In the genomic region with DNA sequence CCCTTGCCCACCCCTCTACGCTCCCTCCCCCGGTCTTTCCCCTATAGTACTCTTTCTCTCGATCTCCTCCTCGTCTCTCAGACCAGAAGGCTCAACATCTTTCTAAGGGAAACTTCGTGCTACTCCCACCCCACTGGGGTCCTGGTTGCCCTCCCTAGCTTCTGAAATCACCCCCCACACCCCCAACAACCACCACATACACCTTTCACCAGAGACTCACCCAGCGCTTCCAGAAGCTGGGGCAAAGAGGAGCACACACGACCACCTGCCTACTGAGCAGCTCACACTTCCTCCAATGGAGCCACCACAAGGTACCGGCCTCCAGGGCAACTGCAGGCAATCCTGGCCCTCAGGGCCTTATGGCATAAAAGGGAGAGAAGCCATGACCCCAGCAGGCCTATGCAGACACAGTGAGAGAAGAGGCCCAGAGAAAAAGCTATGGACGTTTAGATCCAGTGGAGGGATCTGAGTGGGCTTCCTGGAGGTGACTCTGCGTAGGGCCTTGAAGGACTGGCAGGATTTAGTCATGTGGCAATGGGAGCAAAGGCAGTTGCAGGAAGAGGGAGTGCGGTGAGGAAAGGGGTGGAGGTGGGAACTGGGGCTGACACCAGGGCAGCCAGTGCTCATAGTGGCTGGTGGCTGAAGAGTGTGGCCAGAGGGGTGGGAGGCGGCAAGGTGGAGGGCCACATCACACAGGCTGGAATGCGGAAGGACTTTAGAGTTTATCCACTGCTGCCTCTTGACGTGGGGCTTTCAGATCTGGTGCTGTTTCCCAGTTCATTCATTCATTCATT, we compare ENCODE assay signal across 18 cellular contexts. TPM values are rescaled to one million over a fixed set of nuclear protein-coding genes. Genes with fewer than 3 reads are reported as not detected.
DNase-seq lines count a peak whose midpoint lies in the region; ATAC-seq and TF ChIP-seq lines count a peak whose summit lies in the region.
"Had no signal": no experiment of that assay in that cellular context is flagged by ENCODE, and none has a peak within 500 bp of the region (broad histone marks: within the 10 kb centered on the region; RNA-seq: fewer than 3 reads in every experiment).

No MANE protein-coding gene starts in this region.

- in situ Hi-C loops in mammary epithelial cell (cut with MboI; ENCODE audit: low sequenced_read_pairs in 2 of 2), result no loop called here

- dilution Hi-C loops in mammary epithelial cell (cut with HindIII; ENCODE audit: low sequenced_read_pairs), result no loop called here

- no peak overlapping the region for H3K9ac ChIP-seq in mammary epithelial cell (ENCODE audit: insufficient read depth, low read length)
- H3K9ac ChIP-seq: BLaER1 had no signal

- BruUV-seq in mammary epithelial cell (replicated peaks; lab: Mats Ljungman, UMichigan), result no TSS peak

- intact Hi-C loops in breast epithelium (cut with DNase I; ENCODE audit: low total_unique reads), result no loop called here
- intact Hi-C loops in mammary epithelial cell (cut with micrococcal nuclease), result no loop called here
- intact Hi-C loops in lower lobe of right lung (cut with DNase I), result loop anchor here (10.0 kb wide), 1 partner anchor 57 kb away; the partner anchor contains the start of gene COL1A1
- intact Hi-C loops in esophagus muscularis mucosa (cut with DNase I), result no loop called here

- H4K20me1 ChIP-seq in mammary epithelial cell (ENCODE audit: insufficient read depth, low read length), result no peaks in the 10 kb centered on the region
- H4K20me1 ChIP-seq: BLaER1 had no signal

- H3K4me3 Mint-ChIP-seq in type B pancreatic cell, result no peak overlapping the region
- H3K4me3 Mint-ChIP-seq: WTC11 had no signal

- H3K36me3 ChIP-seq in breast epithelium, result no peaks in the 10 kb centered on the region
- H3K36me3 ChIP-seq in mammary epithelial cell (ENCODE audit: insufficient read depth, low read length), result no peaks in the 10 kb centered on the region
- no peaks in the 10 kb centered on the region for H3K36me3 ChIP-seq in WERI-Rb-1
- H3K36me3 ChIP-seq in lower lobe of right lung, result no peaks in the 10 kb centered on the region
- no peaks in the 10 kb centered on the region for H3K36me3 ChIP-seq in esophagus muscularis mucosa
- H3K36me3 ChIP-seq: BLaER1, MG63, Peyer's patch had no signal

- no peaks in the 10 kb centered on the region for H3K9me3 Mint-ChIP-seq in type B pancreatic cell
- H3K9me3 Mint-ChIP-seq: activated naive CD4-positive, alpha-beta T cell treated with anti-CD3 and anti-CD28 coated beads, Interleukin-2, amount 50 U/mL, for 72 hours; WTC11 had no signal

- ATAC-seq in lower lobe of right lung (peak; percentile 26 to 32), HG03342 (IDR thresholded peaks at IDR 0.05; ENCODE audit: unreplicated experiment) (no peak)
- ATAC-seq: activated naive CD4-positive, alpha-beta T cell treated with anti-CD3 and anti-CD28 coated beads, Interleukin-2, amount 50 U/mL, for 72 hours; left lobe of liver; WTC11 had no signal

- H3K27me3 ChIP-seq in breast epithelium (no peaks in the 10 kb centered on the region), mammary epithelial cell (ENCODE audit: insufficient read depth, low read length) (no peaks in the 10 kb centered on the region), WERI-Rb-1 (ENCODE audit: insufficient read depth, low read depth, severe bottlenecking) (no peaks in the 10 kb centered on the region), lower lobe of right lung (ENCODE audit: low read depth) (peaks cover 5% of the 10 kb centered on the region), esophagus muscularis mucosa (no peaks in the 10 kb centered on the region)
- H3K27me3 ChIP-seq: BLaER1, MG63, Peyer's patch had no signal

- H3K4me1 Mint-ChIP-seq in type B pancreatic cell (ENCODE audit: unreplicated experiment), result peaks cover 35% of the 10 kb centered on the region

- H3K79me2 ChIP-seq in mammary epithelial cell (ENCODE audit: insufficient read depth, low read length), result no peaks in the 10 kb centered on the region

- H3K9me3 ChIP-seq in breast epithelium (no peaks in the 10 kb centered on the region), mammary epithelial cell (replicated peaks; ENCODE audit: insufficient read depth, low read length) (no peaks in the 10 kb centered on the region), WERI-Rb-1 (ENCODE audit: severe bottlenecking) (no peaks in the 10 kb centered on the region), lower lobe of right lung (no peaks in the 10 kb centered on the region), esophagus muscularis mucosa (no peaks in the 10 kb centered on the region)
- H3K9me3 ChIP-seq: BLaER1, MG63, neutrophil, Peyer's patch had no signal

- DNase-seq in breast epithelium (ENCODE audit: low spot score in 2 of 2) (peak; percentile 12 to 37), mammary epithelial cell (no peak), WERI-Rb-1 (peak; percentile 5), lower lobe of right lung (no peak), type B pancreatic cell (ENCODE audit: extremely low spot score, unreplicated experiment) (no peak), NOMO-1 (lab: John Stamatoyannopoulos, UW; ENCODE audit: unreplicated experiment in 2 of 2) (no peak), esophagus muscularis mucosa (ENCODE audit: extremely low spot score) (no peak)
- DNase-seq: effector CD8-positive, alpha-beta T cell; MG63; NCI-H2171 treated with DMSO at 0.1 percent for 48 hours; stimulated activated CD4-positive, alpha-beta T cell treated with anti-CD3 and anti-CD28 coated beads, Interleukin-12 subunit alpha, Interleukin-12 subunit beta, amount 100 ng/mL, for 4 hours had no signal

- peaks cover 18% of the 10 kb centered on the region for H3K27me3 Mint-ChIP-seq in type B pancreatic cell

- peak overlapping the region; percentile 19 for H3K27ac Mint-ChIP-seq in type B pancreatic cell
- H3K27ac Mint-ChIP-seq: activated naive CD4-positive, alpha-beta T cell treated with anti-CD3 and anti-CD28 coated beads, Interleukin-2, amount 50 U/mL, for 72 hours; WTC11 had no signal

- peaks cover 12 to 22% of the 10 kb centered on the region in 2 donors for H3K4me1 ChIP-seq in breast epithelium
- peaks cover 13% of the 10 kb centered on the region for H3K4me1 ChIP-seq in mammary epithelial cell (ENCODE audit: insufficient read depth, low read length)
- H3K4me1 ChIP-seq in lower lobe of right lung, result peaks cover 33% of the 10 kb centered on the region
- H3K4me1 ChIP-seq in esophagus muscularis mucosa, result peaks cover 10 to 66% (median 60%) of the 10 kb centered on the region in 4 donors

- TF ChIP-seq POLR2A in breast epithelium (IDR thresholded peaks at IDR 0.05) (no peak), esophagus muscularis mucosa (IDR thresholded peaks at IDR 0.05; ENCODE audit: low read depth) (no peak)

- no peak for TF ChIP-seq EP300 in esophagus muscularis mucosa (IDR thresholded peaks at IDR 0.05)

- TF ChIP-seq CTCF in breast epithelium (IDR thresholded peaks at IDR 0.05) (no peak), mammary epithelial cell (conservative IDR thresholded peaks at IDR 0.05 in 1 of 2, IDR thresholded peaks at IDR 0.05 in 1 of 2; ENCODE audit: extremely low read depth in 1 of 2, insufficient read depth in 1 of 2, low read depth in 1 of 2, low read length in 2 of 2) (no peak), WERI-Rb-1 (IDR thresholded peaks at IDR 0.05; ENCODE audit: low read depth, low read length) (no peak), lower lobe of right lung (IDR thresholded peaks at IDR 0.05) (no peak), type B pancreatic cell (conservative IDR thresholded peaks at IDR 0.05) (no peak), esophagus muscularis mucosa (IDR thresholded peaks at IDR 0.05) (no peak)

- H3K4me2 ChIP-seq in mammary epithelial cell (ENCODE audit: insufficient read depth, low read depth, low read length), result no peak overlapping the region
- H3K4me2 ChIP-seq: BLaER1 had no signal

- H3K36me3 Mint-ChIP-seq in type B pancreatic cell, result no peaks in the 10 kb centered on the region
- H3K36me3 Mint-ChIP-seq: activated naive CD4-positive, alpha-beta T cell treated with anti-CD3 and anti-CD28 coated beads, Interleukin-2, amount 50 U/mL, for 72 hours; WTC11 had no signal

- H2AFZ ChIP-seq in mammary epithelial cell (ENCODE audit: low read depth, low read length), result no peak overlapping the region

- H3K27ac ChIP-seq in breast epithelium (no peak overlapping the region), mammary epithelial cell (ENCODE audit: insufficient read depth, low read depth, low read length) (no peak overlapping the region), WERI-Rb-1 (no peak overlapping the region), lower lobe of right lung (no peak overlapping the region), esophagus muscularis mucosa (replicated peaks in 1 of 4) (no peak overlapping the region)
- H3K27ac ChIP-seq: BLaER1, neutrophil, Peyer's patch had no signal

- WGBS in mammary epithelial cell (ENCODE audit: low coverage, missing lambda C conversion rate), result 84% methylated on average over 12 of the region's 14 CpGs
- WGBS in esophagus muscularis mucosa, result 93% methylated on average over 13 of the region's 14 CpGs

- CTCF ChIA-PET in mammary epithelial cell (lab: Charles Lee; ENCODE audit: low non-redundant PET), result no interaction called here

- no peak overlapping the region for H3K4me3 ChIP-seq in breast epithelium
- H3K4me3 ChIP-seq in mammary epithelial cell (replicated peaks in 1 of 3; ENCODE audit: insufficient read depth in 1 of 3, low read depth in 2 of 3, low read length in 3 of 3), result no peak overlapping the region
- H3K4me3 ChIP-seq in WERI-Rb-1 (ENCODE audit: low read depth, low read length), result no peak overlapping the region
- no peak overlapping the region for H3K4me3 ChIP-seq in lower lobe of right lung
- H3K4me3 ChIP-seq in esophagus muscularis mucosa, result no peak overlapping the region
- H3K4me3 ChIP-seq: BLaER1, MG63, Peyer's patch had no signal

RNA-seq across cellular contexts. Expression of gene TMEM92, which starts 12.1 kb away (rescaled TPM):
- total RNA-seq in breast epithelium (under 1 TPM in 1 of 3 donors, not detected in 2; 0.33 TPM), mammary epithelial cell (under 1 TPM in 1 of 2 donors, not detected in 1; under 0.01 TPM), lower lobe of right lung (9.2 TPM), type B pancreatic cell (ENCODE audit: low replicate concordance) (1.6 and 1.8 TPM in 2 replicates), esophagus muscularis mucosa (under 1 TPM in 1 of 4 donors, not detected in 3; 0.80 TPM)
- polyA plus RNA-seq in mammary epithelial cell, result 1.3 TPM
- polyA minus RNA-seq in mammary epithelial cell, result 3.0 TPM

Comparison
In these comparisons a context has a peak if more than half of its experiments do, and no peak if none do; other contexts are left out.
1. DNase-seq: peak in breast epithelium (2 of 2) and WERI-Rb-1 (single experiment); none in mammary epithelial cell (single experiment), lower lobe of right lung (single experiment), type B pancreatic cell (single experiment), NOMO-1 (0 of 2) and esophagus muscularis mucosa (single experiment).